In genomic region chr16:21257284-21257683, GRCh38 we compare ENCODE assay signal across 38 cellular contexts. TPM values are rescaled to one million over a fixed set of nuclear protein-coding genes. Genes with fewer than 3 reads are reported as not detected.
"Had no signal": no experiment of that assay in that cellular context is flagged by ENCODE, and none has a peak within 500 bp of the region (broad histone marks: within the 10 kb centered on the region; RNA-seq: fewer than 3 reads in every experiment).

No MANE protein-coding gene starts in this region.

- H3K9me3 ChIP-seq: MG63 had no signal

- H3K36me3 ChIP-seq: MG63 had no signal

- DNase-seq: Karpas-422, Kasumi-1, MG63, MM.1S, MV-4-11, NCI-H1048, NCI-H1092, NCI-H1092 treated with DMSO at 0.1 percent for 48 hours, NCI-H1105, NCI-H1105 treated with DMSO at 0.1 percent for 48 hours, NCI-H1417, NCI-H1417 treated with DMSO at 0.1 percent for 48 hours, NCI-H1436, NCI-H1436 treated with DMSO at 0.1 percent for 48 hours, NCI-H146, NCI-H1694 treated with DMSO at 0.1 percent for 48 hours, NCI-H187, NCI-H187 treated with DMSO at 0.1 percent for 48 hours, NCI-H1930, NCI-H2029, NCI-H2029 treated with DMSO at 0.1 percent for 48 hours, NCI-H2081, NCI-H2081 treated with DMSO at 0.1 percent for 48 hours, NCI-H2107, NCI-H2171, NCI-H2171 treated with DMSO at 0.1 percent for 48 hours, NCI-H2227 treated with DMSO at 0.1 percent for 48 hours, NCI-H226, NCI-H345, NCI-H446, NCI-H446 treated with DMSO at 0.1 percent for 48 hours, NCI-H510A, NCI-H510A treated with DMSO at 0.1 percent for 48 hours, NCI-H524 had no signal

- H3K4me3 ChIP-seq: MG63 had no signal

RNA-seq across cellular contexts. Expression of gene CRYM, which starts 20.8 kb away (rescaled TPM):
- total RNA-seq: M059J, NCI-H460 had no signal

RNA-seq across cellular contexts. Expression of gene ANKS4B, which starts 23.8 kb away (rescaled TPM):
- total RNA-seq: LHCN-M2, M059J, MCF 10A, NCI-H460 had no signal

RNA-seq across cellular contexts. Expression of gene ZP2, which starts 45.9 kb away (rescaled TPM):
- total RNA-seq: LHCN-M2, M059J, MCF 10A, NCI-H460 had no signal
